ENCODE assay signal across 8 cellular contexts in the genomic region with DNA sequence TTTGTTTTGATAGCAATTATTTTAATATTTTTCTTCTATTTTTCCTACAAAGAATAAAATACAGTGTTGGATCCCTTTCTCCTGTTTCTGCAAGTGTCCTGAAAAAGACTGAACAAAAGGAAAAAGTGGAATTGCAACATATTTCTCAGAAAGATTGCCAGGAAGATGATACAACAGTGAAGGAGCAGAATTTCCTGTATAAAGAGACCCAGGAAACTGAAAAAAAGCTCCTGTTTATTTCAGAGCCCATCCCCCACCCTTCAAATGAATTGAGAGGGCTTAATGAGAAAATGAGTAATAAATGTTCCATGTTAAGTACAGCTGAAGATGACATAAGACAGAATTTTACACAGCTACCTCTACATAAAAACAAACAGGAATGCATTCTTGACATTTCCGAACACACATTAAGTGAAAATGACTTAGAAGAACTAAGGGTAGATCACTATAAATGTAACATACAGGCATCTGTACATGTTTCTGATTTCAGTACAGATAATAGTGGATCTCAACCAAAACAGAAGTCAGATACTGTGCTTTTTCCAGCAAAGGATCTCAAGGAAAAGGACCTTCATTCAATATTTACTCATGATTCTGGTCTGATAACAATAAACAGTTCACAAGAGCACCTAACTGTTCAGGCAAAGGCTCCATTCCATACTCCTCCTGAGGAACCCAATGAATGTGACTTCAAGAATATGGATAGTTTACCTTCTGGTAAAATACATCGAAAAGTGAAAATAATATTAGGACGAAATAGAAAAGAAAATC. TPM values are rescaled to one million over a fixed set of nuclear protein-coding genes. Genes with fewer than 3 reads are reported as not detected.
DNase-seq lines count a peak whose midpoint lies in the region; ATAC-seq, FAIRE-seq and TF ChIP-seq lines count a peak whose summit lies in the region.
"Not testable (repeated sequence)": the region's sequence is repeated elsewhere in the genome, so short reads cannot be mapped to it uniquely, and the experiment has no call there.

No MANE protein-coding gene starts in this region.

- not testable (repeated sequence) for H3K4me1 Mint-ChIP-seq in CD4-positive, CD25-positive, alpha-beta regulatory T cell; activated T-cell treated with anti-CD3 and anti-CD28 coated beads, Interleukin-2, amount 50 U/mL, for 24 hours (ENCODE audit: low read depth); MCF 10A (ENCODE audit: insufficient read depth, unreplicated experiment); mesothelial cell of epicardium; stimulated activated effector memory CD8-positive, alpha-beta T cell treated with anti-CD3 and anti-CD28 coated beads, Interleukin-12 subunit alpha, Interleukin-12 subunit beta, amount 100 ng/mL, for 72 hours

- intact Hi-C loops in MCF 10A (cut with micrococcal nuclease), result not testable (repeated sequence)

- not testable (repeated sequence) for H3K27me3 ChIP-seq in CD4-positive, CD25-positive, alpha-beta regulatory T cell (ENCODE audit: control insufficient read depth, insufficient read depth, low read length); RWPE2 (ENCODE audit: insufficient read depth, poor library complexity, severe bottlenecking)

- H3K4me1 ChIP-seq in CD4-positive, CD25-positive, alpha-beta regulatory T cell (ENCODE audit: control insufficient read depth, insufficient read depth, low read length, poor library complexity, severe bottlenecking); RWPE2 (ENCODE audit: insufficient read depth, poor library complexity, severe bottlenecking): not testable (repeated sequence)

- peak overlapping the region in 2 of 3 donors; percentile 11 to 74 for H3K27ac Mint-ChIP-seq in CD4-positive, CD25-positive, alpha-beta regulatory T cell
- H3K27ac Mint-ChIP-seq in activated T-cell treated with anti-CD3 and anti-CD28 coated beads, Interleukin-2, amount 50 U/mL, for 24 hours, result peak overlapping the region; percentile 30
- H3K27ac Mint-ChIP-seq in MCF 10A (ENCODE audit: low read depth, unreplicated experiment), result not testable (repeated sequence)
- peak overlapping the region; percentile 69 for H3K27ac Mint-ChIP-seq in mesothelial cell of epicardium
- peak overlapping the region; percentile 55 for H3K27ac Mint-ChIP-seq in stimulated activated effector memory CD8-positive, alpha-beta T cell treated with anti-CD3 and anti-CD28 coated beads, Interleukin-12 subunit alpha, Interleukin-12 subunit beta, amount 100 ng/mL, for 72 hours

- H3K9me3 Mint-ChIP-seq in CD4-positive, CD25-positive, alpha-beta regulatory T cell; activated T-cell treated with anti-CD3 and anti-CD28 coated beads, Interleukin-2, amount 50 U/mL, for 24 hours; MCF 10A (ENCODE audit: unreplicated experiment); mesothelial cell of epicardium; stimulated activated effector memory CD8-positive, alpha-beta T cell treated with anti-CD3 and anti-CD28 coated beads, Interleukin-12 subunit alpha, Interleukin-12 subunit beta, amount 100 ng/mL, for 72 hours: not testable (repeated sequence)

- TF ChIP-seq POLR2A in GM12891 (IDR thresholded peaks at IDR 0.05; ENCODE audit: low read depth, low read length), result not testable (repeated sequence)

- POLR2A ChIA-PET in MCF 10A (lab: Yijun Ruan, JAX), result not testable (repeated sequence)

- BruUV-seq in MCF 10A (replicated peaks; lab: Mats Ljungman, UMichigan), result TSS peak; percentile 16

- H3K4me3 ChIP-seq in CD4-positive, CD25-positive, alpha-beta regulatory T cell (ENCODE audit: low read depth, low read length); RWPE2 (ENCODE audit: severe bottlenecking): not testable (repeated sequence)

- CTCF ChIA-PET in MCF 10A (lab: Yijun Ruan, JAX), result interaction anchor here (0.6 kb wide), 1 partner anchor 378 kb away, joined by 3 read pairs; no protein-coding TSS in a partner anchor

- TF ChIP-seq CTCF in RWPE2 (IDR thresholded peaks at IDR 0.05; ENCODE audit: poor library complexity, severe bottlenecking); MCF 10A (IDR thresholded peaks at IDR 0.05; ENCODE audit: unreplicated experiment); mesothelial cell of epicardium (IDR thresholded peaks at IDR 0.05; ENCODE audit: unreplicated experiment): not testable (repeated sequence)

- not testable (repeated sequence) for H3K27me3 Mint-ChIP-seq in CD4-positive, CD25-positive, alpha-beta regulatory T cell; activated T-cell treated with anti-CD3 and anti-CD28 coated beads, Interleukin-2, amount 50 U/mL, for 24 hours; MCF 10A (ENCODE audit: insufficient read depth, unreplicated experiment); mesothelial cell of epicardium (ENCODE audit: low read depth)

- peaks cover 28% of the 10 kb centered on the region for H3K36me3 ChIP-seq in CD4-positive, CD25-positive, alpha-beta regulatory T cell (ENCODE audit: control insufficient read depth, insufficient read depth, low read length)
- H3K36me3 ChIP-seq in RWPE2 (ENCODE audit: low read depth), result peaks cover 60% of the 10 kb centered on the region

- peak; percentile 89 for FAIRE-seq in GM12891 (lab: Jason Lieb, UNC)

- not testable (repeated sequence) for H3K27ac ChIP-seq in CD4-positive, CD25-positive, alpha-beta regulatory T cell (ENCODE audit: insufficient read depth, low read length, poor library complexity, severe bottlenecking)
- H3K27ac ChIP-seq in RWPE2 (ENCODE audit: poor library complexity, severe bottlenecking), result peak overlapping the region; percentile 6

- not testable (repeated sequence) for H3K4me3 Mint-ChIP-seq in CD4-positive, CD25-positive, alpha-beta regulatory T cell; activated T-cell treated with anti-CD3 and anti-CD28 coated beads, Interleukin-2, amount 50 U/mL, for 24 hours; MCF 10A (ENCODE audit: unreplicated experiment); mesothelial cell of epicardium; stimulated activated effector memory CD8-positive, alpha-beta T cell treated with anti-CD3 and anti-CD28 coated beads, Interleukin-12 subunit alpha, Interleukin-12 subunit beta, amount 100 ng/mL, for 72 hours

- ATAC-seq in CD4-positive, CD25-positive, alpha-beta regulatory T cell (ENCODE audit: low read depth in 2 of 2); RWPE2 (ENCODE audit: low read depth); stimulated activated effector memory CD8-positive, alpha-beta T cell treated with anti-CD3 and anti-CD28 coated beads, Interleukin-12 subunit alpha, Interleukin-12 subunit beta, amount 100 ng/mL, for 72 hours: not testable (repeated sequence)

- DNase-seq in CD4-positive, CD25-positive, alpha-beta regulatory T cell; GM12891 (ENCODE audit: insufficient read length, low spot score); RWPE2 (ENCODE audit: low spot score); activated T-cell treated with anti-CD3 and anti-CD28 coated beads, Interleukin-2, amount 50 U/mL, for 24 hours; MCF 10A (ENCODE audit: unreplicated experiment); mesothelial cell of epicardium (ENCODE audit: low spot score in 2 of 2, unreplicated experiment in 2 of 2); stimulated activated effector memory CD8-positive, alpha-beta T cell treated with anti-CD3 and anti-CD28 coated beads, Interleukin-12 subunit alpha, Interleukin-12 subunit beta, amount 100 ng/mL, for 72 hours (ENCODE audit: low spot score in 2 of 2): not testable (repeated sequence)
- peak; percentile 39 for DNase-seq in fibroblast of gingiva (ENCODE audit: low read depth)

- peaks cover 18% of the 10 kb centered on the region for H3K36me3 Mint-ChIP-seq in CD4-positive, CD25-positive, alpha-beta regulatory T cell
- peaks cover 59% of the 10 kb centered on the region for H3K36me3 Mint-ChIP-seq in activated T-cell treated with anti-CD3 and anti-CD28 coated beads, Interleukin-2, amount 50 U/mL, for 24 hours (ENCODE audit: low read depth)
- H3K36me3 Mint-ChIP-seq in MCF 10A (ENCODE audit: insufficient read depth, unreplicated experiment), result peaks cover 37% of the 10 kb centered on the region
- peaks cover 11% of the 10 kb centered on the region for H3K36me3 Mint-ChIP-seq in mesothelial cell of epicardium
- peaks cover 66% of the 10 kb centered on the region for H3K36me3 Mint-ChIP-seq in stimulated activated effector memory CD8-positive, alpha-beta T cell treated with anti-CD3 and anti-CD28 coated beads, Interleukin-12 subunit alpha, Interleukin-12 subunit beta, amount 100 ng/mL, for 72 hours

- not testable (repeated sequence) for H3K9me3 ChIP-seq in CD4-positive, CD25-positive, alpha-beta regulatory T cell (ENCODE audit: control insufficient read depth in 2 of 2, low read length in 2 of 2); RWPE2 (ENCODE audit: severe bottlenecking)

RNA-seq across cellular contexts. Expression of a gene that starts 26.7 kb away (rescaled TPM):
- total RNA-seq in CD4-positive, CD25-positive, alpha-beta regulatory T cell, result 1.2 TPM
- polyA plus RNA-seq in CD4-positive, CD25-positive, alpha-beta regulatory T cell, result 1 to 10 TPM in 1 of 4 donors, under 1 TPM in 2, not detected in 1; 0.21 to 1.5 (median 0.30) TPM
- polyA plus RNA-seq in GM12891 (2012; ENCODE audit: low read depth, missing spikeins), result 4.0 TPM
- total RNA-seq in MCF 10A (2022), result not detected in 2 replicates
- 4.3 to 6.3 TPM (median 4.7 TPM) in 3 replicates for total RNA-seq in mesothelial cell of epicardium

RNA-seq across cellular contexts. Expression of a gene that starts 31.0 kb away (rescaled TPM):
- total RNA-seq in CD4-positive, CD25-positive, alpha-beta regulatory T cell, result 65.1 TPM
- polyA plus RNA-seq in CD4-positive, CD25-positive, alpha-beta regulatory T cell, result 10 to 100 TPM; 41.2 to 47.2 (median 43.1) TPM
- 24.7 TPM for polyA plus RNA-seq in GM12891 (2012; ENCODE audit: low read depth, missing spikeins)
- 19.0 and 27.4 TPM in 2 replicates for total RNA-seq in MCF 10A (2022)
- 20.3 to 21.2 TPM (median 20.6 TPM) in 3 replicates for total RNA-seq in mesothelial cell of epicardium

RNA-seq across cellular contexts. Expression of a gene that starts 31.2 kb away (rescaled TPM):
- 24.2 TPM for total RNA-seq in CD4-positive, CD25-positive, alpha-beta regulatory T cell
- polyA plus RNA-seq in CD4-positive, CD25-positive, alpha-beta regulatory T cell, result 10 to 100 TPM; 13.4 to 20.9 (median 16.3) TPM
- 14.3 TPM for polyA plus RNA-seq in GM12891 (2012; ENCODE audit: low read depth, missing spikeins)
- total RNA-seq in MCF 10A (2022) (10.7 and 12.8 TPM in 2 replicates), mesothelial cell of epicardium (20.1 to 25.6 TPM (median 24.2 TPM) in 3 replicates)
